In genomic region chr3:68206524-68207117, GRCh38 we compare ENCODE assay signal across 22 cellular contexts.
DNase-seq lines count a peak whose midpoint lies in the region; ATAC-seq, FAIRE-seq and TF ChIP-seq lines count a peak whose summit lies in the region.
"Had no signal": no experiment of that assay in that cellular context is flagged by ENCODE, and none has a peak within 500 bp of the region (broad histone marks: within the 10 kb centered on the region; RNA-seq: fewer than 3 reads in every experiment).

No MANE protein-coding gene starts in this region.

- H3K9me3 Mint-ChIP-seq in activated T-helper 17 cell treated with anti-CD3 and anti-CD28 coated beads, Interleukin-2, amount 50 U/mL, for 72 hours: peaks cover 13% of the 10 kb centered on the region

- no peak for FAIRE-seq in D721Med (lab: Jason Lieb, UNC)
- FAIRE-seq: kidney had no signal

- no peak overlapping the region for H3K4me3 ChIP-seq in right atrium auricular region
- H3K4me3 ChIP-seq: heart right ventricle, prostate gland, spleen had no signal

- no peaks in the 10 kb centered on the region for H3K4me1 Mint-ChIP-seq in activated T-helper 17 cell treated with anti-CD3 and anti-CD28 coated beads, Interleukin-2, amount 50 U/mL, for 72 hours
- H3K4me1 Mint-ChIP-seq: B cell, mesothelial cell of epicardium had no signal

- H3K4me1 ChIP-seq in right atrium auricular region: no peaks in the 10 kb centered on the region
- H3K4me1 ChIP-seq: heart right ventricle, prostate gland, spleen had no signal

- H3K36me3 ChIP-seq in right atrium auricular region: no peaks in the 10 kb centered on the region
- H3K36me3 ChIP-seq: heart right ventricle, prostate gland, spleen had no signal

- peak; percentile 44 for ATAC-seq in activated T-helper 17 cell treated with anti-CD3 and anti-CD28 coated beads, Interleukin-2, amount 50 U/mL, for 72 hours (replicated peaks)
- no peak for ATAC-seq in left ventricle myocardium superior
- ATAC-seq: heart right ventricle had no signal

- TF ChIP-seq CTCF in D721Med (IDR thresholded peaks at IDR 0.05; ENCODE audit: insufficient read depth, missing control alignments) (peak; percentile 2), GM12873 (IDR thresholded peaks at IDR 0.05; ENCODE audit: insufficient read depth, low read depth, low read length, missing control alignments) (peak; percentile 17), right atrium auricular region (IDR thresholded peaks at IDR 0.05) (no peak)

- no peak overlapping the region for H3K27ac Mint-ChIP-seq in activated T-helper 17 cell treated with anti-CD3 and anti-CD28 coated beads, Interleukin-2, amount 50 U/mL, for 72 hours
- H3K27ac Mint-ChIP-seq: B cell, mesothelial cell of epicardium had no signal

- H3K27me3 ChIP-seq in right atrium auricular region: no peaks in the 10 kb centered on the region
- H3K27me3 ChIP-seq: heart right ventricle, spleen had no signal

- DNase-seq in D721Med (ENCODE audit: insufficient read length, low spot score): no peak
- peak; percentile 0 for DNase-seq in NAMALWA (ENCODE audit: low spot score)
- DNase-seq in right atrium auricular region (ENCODE audit: low spot score): no peak
- DNase-seq in left ventricle myocardium superior: no peak
- DNase-seq in NOMO-1 (lab: John Stamatoyannopoulos, UW; ENCODE audit: unreplicated experiment in 2 of 2): no peak
- no peak for DNase-seq in iPS-NIHi7 (ENCODE audit: extremely low spot score)
- DNase-seq: activated gamma-delta T cell; central memory CD4-positive, alpha-beta T cell; effector CD8-positive, alpha-beta T cell; heart right ventricle; kidney; NCI-H1048; NCI-H2107; NCI-H526 treated with DMSO at 0.1 percent for 48 hours; spleen; T-helper 2 cell had no signal

- peaks cover 7% of the 10 kb centered on the region for H3K36me3 Mint-ChIP-seq in activated T-helper 17 cell treated with anti-CD3 and anti-CD28 coated beads, Interleukin-2, amount 50 U/mL, for 72 hours (ENCODE audit: low read depth)
- H3K36me3 Mint-ChIP-seq: mesothelial cell of epicardium had no signal

- intact Hi-C loops in left ventricle myocardium superior (cut with micrococcal nuclease): no loop called here

- H3K27me3 Mint-ChIP-seq in activated T-helper 17 cell treated with anti-CD3 and anti-CD28 coated beads, Interleukin-2, amount 50 U/mL, for 72 hours: no peaks in the 10 kb centered on the region

- H3K27ac ChIP-seq in right atrium auricular region: no peak overlapping the region
- H3K27ac ChIP-seq: heart right ventricle, prostate gland, RWPE1, spleen had no signal

- peaks cover 0 to 16% of the 10 kb centered on the region in 2 donors for H3K9me3 ChIP-seq in right atrium auricular region
- H3K9me3 ChIP-seq: prostate gland had no signal

- H3K4me3 Mint-ChIP-seq in activated T-helper 17 cell treated with anti-CD3 and anti-CD28 coated beads, Interleukin-2, amount 50 U/mL, for 72 hours: no peak overlapping the region
- H3K4me3 Mint-ChIP-seq: B cell, mesothelial cell of epicardium had no signal

Comparison
In these comparisons a context has a peak if more than half of its experiments do, and no peak if none do; other contexts are left out.
1. CTCF ChIP-seq: peak in D721Med (single experiment) and GM12873 (single experiment); none in right atrium auricular region (0 of 2).